Comparison of ENCODE assay signal across 27 cellular contexts in genomic region chr22:49580024-49580423, GRCh38.
DNase-seq lines count a peak whose midpoint lies in the region; FAIRE-seq and TF ChIP-seq lines count a peak whose summit lies in the region.
"Had no signal": no experiment of that assay in that cellular context is flagged by ENCODE, and none has a peak within 500 bp of the region (broad histone marks: within the 10 kb centered on the region; RNA-seq: fewer than 3 reads in every experiment).

No MANE protein-coding gene starts in this region.

- no peak overlapping the region for H4K5ac ChIP-seq in H1 (ENCODE audit: insufficient read length, low read depth, low read length)

- H3K79me1 ChIP-seq in H1 (ENCODE audit: low read depth, low read length), result peaks cover 3% of the 10 kb centered on the region; the same call in 1 of the 2 replicates
- H3K79me1 ChIP-seq in trophoblast cell (ENCODE audit: low read length), result no peaks in the 10 kb centered on the region

- H3K14ac ChIP-seq in H1 (ENCODE audit: insufficient read length), result no peak overlapping the region
- no peak overlapping the region for H3K14ac ChIP-seq in trophoblast cell (ENCODE audit: low read length)

- no peaks in the 10 kb centered on the region for H3K9me2 ChIP-seq in Karpas-422 (replicated peaks; ENCODE audit: insufficient read depth, low read length)

- H3K23ac ChIP-seq in H1 (ENCODE audit: insufficient read length) (no peak overlapping the region), trophoblast cell (ENCODE audit: low read length) (no peak overlapping the region)

- H3K36me3 ChIP-seq in HEK293 (ENCODE audit: control insufficient read depth in 2 of 2, insufficient read depth in 1 of 2, low read length in 2 of 2) (no peaks in the 10 kb centered on the region; a peak in 1 of 3 replicates), H1 (ENCODE audit: control insufficient read depth in 2 of 4, insufficient read depth in 4 of 4, low read length in 3 of 4) (no peaks in the 10 kb centered on the region), trophoblast cell (ENCODE audit: control insufficient read depth in 1 of 2, insufficient read depth in 2 of 2, low read length in 2 of 2) (no peaks in the 10 kb centered on the region), Karpas-422 (ENCODE audit: insufficient read depth, low read length) (peaks cover 24% of the 10 kb centered on the region)
- H3K36me3 ChIP-seq: BE2C had no signal

- H3K27ac ChIP-seq in HEK293 (ENCODE audit: extremely low read depth, low read depth, low read length) (no peak overlapping the region), H1 (ENCODE audit: low read depth, low read length) (no peak overlapping the region), trophoblast cell (ENCODE audit: low read depth, low read length) (no peak overlapping the region), Karpas-422 (ENCODE audit: low read length) (no peak overlapping the region)
- H3K27ac ChIP-seq: BLaER1 had no signal

- 0 out of 2 replicates have a peak overlapping the region, but pooled peaks have one; percentile 92 for H2AK5ac ChIP-seq in H1 (ENCODE audit: low read depth, low read length)
- no peak overlapping the region for H2AK5ac ChIP-seq in trophoblast cell (ENCODE audit: low read length)

- no peak for TF ChIP-seq CTCF in HEK293 (tag by site-specific recombination; IDR thresholded peaks at IDR 0.05)
- no peak for TF ChIP-seq CTCF in H1 (IDR thresholded peaks at IDR 0.05; ENCODE audit: control extremely low read depth in 1 of 3, insufficient read depth in 1 of 3, low read depth in 1 of 3, low read length in 3 of 3)

- H3K4me2 ChIP-seq in H1 (ENCODE audit: insufficient read depth in 1 of 2, low read depth in 2 of 2, low read length in 2 of 2) (no peak overlapping the region), trophoblast cell (ENCODE audit: low read length) (no peak overlapping the region), Karpas-422 (ENCODE audit: low read depth, low read length, poor library complexity, severe bottlenecking) (no peak overlapping the region)
- H3K4me2 ChIP-seq: BLaER1 had no signal

- H2BK12ac ChIP-seq in H1 (ENCODE audit: low read depth, low read length) (no peak overlapping the region), trophoblast cell (ENCODE audit: low read length) (no peak overlapping the region)

- peaks cover 0 to 10% of the 10 kb centered on the region in 2 experiments for H4K20me1 ChIP-seq in H1 (replicated peaks in 1 of 2; ENCODE audit: control insufficient read depth in 1 of 2, insufficient read depth in 2 of 2, low read length in 2 of 2)
- peaks cover 5% of the 10 kb centered on the region; the same call in 1 of the 2 replicates for H4K20me1 ChIP-seq in Karpas-422 (ENCODE audit: insufficient read depth, low read depth, low read length)

- no peak overlapping the region for H4K12ac ChIP-seq in trophoblast cell (ENCODE audit: low read depth, low read length)

- peak overlapping the region; percentile 77 for H4K91ac ChIP-seq in H1 (replicated peaks; ENCODE audit: insufficient read length, low read length)
- no peak overlapping the region for H4K91ac ChIP-seq in trophoblast cell (ENCODE audit: low read depth, low read length)

- H3K9ac ChIP-seq in H1 (replicated peaks in 1 of 4; ENCODE audit: extremely low read depth in 1 of 4, low read depth in 3 of 4, low read length in 3 of 4), result no peak overlapping the region
- H3K9ac ChIP-seq in trophoblast cell (ENCODE audit: low read length), result no peak overlapping the region
- H3K9ac ChIP-seq in Karpas-422 (ENCODE audit: low read length), result no peak overlapping the region
- H3K9ac ChIP-seq: BLaER1 had no signal

- H3K56ac ChIP-seq in H1 (replicated peaks; ENCODE audit: insufficient read length, low read depth, low read length), result peak overlapping the region; percentile 99

- peak; percentile 9 for DNase-seq in OCI-M1 (lab: John Stamatoyannopoulos, UW)
- DNase-seq in H1 (ENCODE audit: low read depth in 1 of 2, low spot score in 2 of 2), result no peak
- no peak for DNase-seq in trophoblast cell
- DNase-seq in cortex of kidney (lab: John Stamatoyannopoulos, UW), result no peak
- DNase-seq in activated CD4-positive, alpha-beta T cell treated with anti-CD3 and anti-CD28 coated beads, Interleukin-2, amount 50 U/mL, for 1 hour, result no peak
- DNase-seq in iPS-NIHi11 (ENCODE audit: low spot score), result no peak
- DNase-seq in Karpas-422, result no peak
- DNase-seq: 8988T; ACHN; BE2C; C1 segment of cervical spinal cord; CD4-positive, alpha-beta memory T cell; CD4-positive, CD25-positive, alpha-beta regulatory T cell; CD8-positive, alpha-beta memory T cell; COR-L47; DMS 273 treated with DMSO at 0.1 percent for 48 hours; DMS153; DMS53; DMS79; DND-41; EL; GDM1 had no signal

- peak; percentile 52 for FAIRE-seq in H1 (lab: Jason Lieb, UNC)
- FAIRE-seq: A204.1, GM19239 had no signal

- no peak overlapping the region for H3K18ac ChIP-seq in H1 (ENCODE audit: extremely low read depth, low read length)
- no peak overlapping the region for H3K18ac ChIP-seq in trophoblast cell (ENCODE audit: low read length)

- CTCF ChIA-PET in HEK293 (lab: Yijun Ruan, JAX), result no interaction called here
- CTCF ChIA-PET in H1 (lab: Charles Lee; ENCODE audit: partially characterized antibody), result no interaction called here

- H2BK20ac ChIP-seq in H1 (ENCODE audit: low read length), result no peak overlapping the region

- H2BK5ac ChIP-seq in H1 (ENCODE audit: low read depth, low read length) (no peak overlapping the region), trophoblast cell (ENCODE audit: low read depth, low read length, poor library complexity) (no peak overlapping the region)

- WGBS in H1 (ENCODE audit: extremely low coverage in 1 of 2, insufficient coverage in 1 of 2, insufficient read length in 1 of 2, insufficient replicate concordance in 2 of 2, low coverage in 1 of 2, low lambda C conversion rate in 2 of 2, missing lambda C conversion rate in 1 of 2), 2 experiments, result 62% methylated on average over 3 of the region's 3 CpGs; no CpG with 5 or more reads in 1 of the 2 experiments
- WGBS in trophoblast cell (ENCODE audit: extremely low coverage, insufficient coverage, insufficient read length), result no CpG with 5 or more reads among the region's 3 CpGs

- H3K4me3 ChIP-seq in HEK293 (ENCODE audit: low read depth, low read length) (no peak overlapping the region), H1 (ENCODE audit: extremely low read depth in 1 of 4, insufficient read depth in 2 of 4, low read depth in 3 of 4, low read length in 4 of 4) (no peak overlapping the region), trophoblast cell (ENCODE audit: low read depth, low read length) (peak overlapping the region; percentile 43), Karpas-422 (ENCODE audit: low read length) (no peak overlapping the region)
- H3K4me3 ChIP-seq: BLaER1, GM12878 had no signal

- no peak overlapping the region for H2AFZ ChIP-seq in H1 (ENCODE audit: low read length)
- no peak overlapping the region for H2AFZ ChIP-seq in trophoblast cell (ENCODE audit: insufficient read depth, low read length, poor library complexity)
- H2AFZ ChIP-seq in Karpas-422 (ENCODE audit: low read length), result no peak overlapping the region

- H3K9me3 ChIP-seq in HEK293 (ENCODE audit: control insufficient read depth, insufficient read depth, low read depth, low read length), result no peaks in the 10 kb centered on the region
- H3K9me3 ChIP-seq in H1 (ENCODE audit: insufficient read depth in 2 of 2, low read depth in 1 of 2, low read length in 1 of 2), result no peaks in the 10 kb centered on the region
- peaks cover 10% of the 10 kb centered on the region for H3K9me3 ChIP-seq in trophoblast cell (ENCODE audit: insufficient read depth, low read depth, low read length)
- peaks cover 21% of the 10 kb centered on the region for H3K9me3 ChIP-seq in Karpas-422 (ENCODE audit: low read length)

- H2BK15ac ChIP-seq in H1 (ENCODE audit: low read length), result no peak overlapping the region

- H3K4ac ChIP-seq in H1 (replicated peaks; ENCODE audit: insufficient read length, low read depth, low read length) (no peak overlapping the region), trophoblast cell (ENCODE audit: low read depth, low read length) (no peak overlapping the region)

- H2BK120ac ChIP-seq in H1 (replicated peaks; ENCODE audit: low read depth, low read length) (no peak overlapping the region), trophoblast cell (ENCODE audit: insufficient read depth, low read length, poor library complexity) (no peak overlapping the region)

- H3K79me2 ChIP-seq in H1 (ENCODE audit: control insufficient read depth in 1 of 2, insufficient read depth in 2 of 2, low read length in 2 of 2) (no peaks in the 10 kb centered on the region), trophoblast cell (ENCODE audit: control insufficient read depth, insufficient read depth, low read length, poor library complexity) (no peaks in the 10 kb centered on the region), Karpas-422 (ENCODE audit: low read length) (peaks cover 76% of the 10 kb centered on the region)

- no peak for TF ChIP-seq POLR2A in H1 (IDR thresholded peaks at IDR 0.05; ENCODE audit: control extremely low read depth in 1 of 2, low read depth in 2 of 2, low read length in 2 of 2)

- POLR2A ChIA-PET in HEK293 (lab: Yijun Ruan, JAX) (no interaction called here), H1 (lab: Charles Lee; ENCODE audit: partially characterized antibody) (no interaction called here)

- H3K4me1 ChIP-seq in HEK293 (ENCODE audit: control insufficient read depth, insufficient read depth, low read length), result no peaks in the 10 kb centered on the region
- H3K4me1 ChIP-seq in H1 (replicated peaks in 1 of 4; ENCODE audit: control insufficient read depth in 3 of 4, insufficient read depth in 4 of 4, low read length in 3 of 4), result no peaks in the 10 kb centered on the region
- H3K4me1 ChIP-seq in trophoblast cell (ENCODE audit: control insufficient read depth in 1 of 2, insufficient read depth in 2 of 2, low read length in 2 of 2), result no peaks in the 10 kb centered on the region
- no peaks in the 10 kb centered on the region for H3K4me1 ChIP-seq in Karpas-422 (ENCODE audit: low read length)
- H3K4me1 ChIP-seq: BE2C had no signal

- H4K8ac ChIP-seq in H1 (ENCODE audit: extremely low read depth, insufficient read depth, low read length), result no peak overlapping the region
- no peak overlapping the region for H4K8ac ChIP-seq in trophoblast cell (ENCODE audit: low read depth, low read length)

- H3K27me3 ChIP-seq in H1 (replicated peaks in 1 of 4; ENCODE audit: control insufficient read depth in 3 of 4, extremely low read depth in 1 of 4, insufficient read depth in 3 of 4, low read length in 3 of 4), result no peaks in the 10 kb centered on the region
- H3K27me3 ChIP-seq in trophoblast cell (ENCODE audit: insufficient read depth, low read length), result no peaks in the 10 kb centered on the region
- H3K27me3 ChIP-seq in Karpas-422 (ENCODE audit: low read length), result no peaks in the 10 kb centered on the region
- H3K27me3 ChIP-seq: BE2C, BLaER1 had no signal

- H3K23me2 ChIP-seq in H1 (ENCODE audit: low read depth, low read length), result peaks cover 14% of the 10 kb centered on the region; the same call in 1 of the 2 replicates

- no peak for TF ChIP-seq EP300 in H1 (IDR thresholded peaks at IDR 0.05; ENCODE audit: borderline replicate concordance in 1 of 2, low read depth in 2 of 2, low read length in 2 of 2)

- no peak for TF ChIP-seq RAD21 in H1 (IDR thresholded peaks at IDR 0.05 in 1 of 2, conservative IDR thresholded peaks at IDR 0.05 in 1 of 2; ENCODE audit: low read depth in 2 of 2, low read length in 2 of 2)

TF ChIP-seq in H1, 55 proteins besides CTCF, POLR2A, EP300 and RAD21 (continues in another document):
- no peak for TF ChIP-seq KDM1A (IDR thresholded peaks at IDR 0.05; ENCODE audit: borderline replicate concordance, low read length)
